In genomic region chr3:188021502-188022040, GRCh38 we compare ENCODE assay signal across 1 cellular context.
TF ChIP-seq lines count a peak whose summit lies in the region.

No MANE protein-coding gene starts in this region.

TF ChIP-seq in HepG2, 621 proteins besides CTCF, POLR2A, EP300 and RAD21 (continued from another document and continues in another):
- TF ChIP-seq HOXA5 (CRISPR knock-in tag; IDR thresholded peaks at IDR 0.05) (peak; percentile 58; the same call in 1 of the 2 replicates), ZNF724P (CRISPR knock-in tag; IDR thresholded peaks at IDR 0.05; ENCODE audit: borderline replicate concordance) (no peak), ZNF441 (CRISPR knock-in tag; IDR thresholded peaks at IDR 0.05; ENCODE audit: borderline replicate concordance) (no peak), NR1H2 (CRISPR knock-in tag; IDR thresholded peaks at IDR 0.05; ENCODE audit: borderline replicate concordance, low read depth) (no peak), RELA (CRISPR knock-in tag; IDR thresholded peaks at IDR 0.05) (no peak), ZMYM2 (CRISPR knock-in tag; IDR thresholded peaks at IDR 0.05) (no peak), BCL6 (CRISPR knock-in tag; IDR thresholded peaks at IDR 0.05) (peak; percentile 78), SMYD3 (CRISPR knock-in tag; IDR thresholded peaks at IDR 0.05) (no peak), ZNF576 (CRISPR knock-in tag; IDR thresholded peaks at IDR 0.05) (no peak), POGK (CRISPR knock-in tag; conservative IDR thresholded peaks at IDR 0.05) (0 out of 2 replicates have a peak, but pooled peaks have one; percentile 41), ZSCAN31 (CRISPR knock-in tag; IDR thresholded peaks at IDR 0.05; ENCODE audit: low read depth) (no peak), ARID3A (IDR thresholded peaks at IDR 0.05; ENCODE audit: low read depth, low read length) (no peak), GZF1 (CRISPR knock-in tag; IDR thresholded peaks at IDR 0.05) (no peak), THAP9 (CRISPR knock-in tag; IDR thresholded peaks at IDR 0.05; ENCODE audit: borderline replicate concordance) (no peak), FOXK2 (IDR thresholded peaks at IDR 0.05) (peak; percentile 64; the same call in 1 of the 2 replicates), ZNF3 (CRISPR knock-in tag; IDR thresholded peaks at IDR 0.05) (no peak), GLI4 (CRISPR knock-in tag; IDR thresholded peaks at IDR 0.05; ENCODE audit: borderline replicate concordance) (no peak), KMT2A (CRISPR knock-in tag; IDR thresholded peaks at IDR 0.05) (peak; percentile 49; the same call in 1 of the 2 replicates), SIX4 (CRISPR knock-in tag; IDR thresholded peaks at IDR 0.05) (no peak), E2F1 (CRISPR knock-in tag; IDR thresholded peaks at IDR 0.05) (0 out of 2 replicates have a peak, but pooled peaks have one; percentile 38), KMT2B (CRISPR knock-in tag; IDR thresholded peaks at IDR 0.05) (peak; percentile 64; the same call in 1 of the 2 replicates), JUNB (CRISPR knock-in tag; IDR thresholded peaks at IDR 0.05; ENCODE audit: borderline replicate concordance) (no peak), ZBTB2 (CRISPR knock-in tag; IDR thresholded peaks at IDR 0.05; ENCODE audit: low read depth) (no peak), ZKSCAN1 (IDR thresholded peaks at IDR 0.05; ENCODE audit: low read length) (no peak), REL (CRISPR knock-in tag; conservative IDR thresholded peaks at IDR 0.05) (no peak), KAT8 (CRISPR knock-in tag; IDR thresholded peaks at IDR 0.05) (no peak), FOXO1 (CRISPR knock-in tag; IDR thresholded peaks at IDR 0.05) (peak; percentile 65), SMAD3 (CRISPR knock-in tag; IDR thresholded peaks at IDR 0.05) (peak; percentile 53; the same call in 1 of the 2 replicates), HMGA1 (CRISPR knock-in tag; conservative IDR thresholded peaks at IDR 0.05) (no peak), TGIF2 (CRISPR knock-in tag; IDR thresholded peaks at IDR 0.05) (no peak), MYNN (CRISPR knock-in tag; IDR thresholded peaks at IDR 0.05; ENCODE audit: low read depth) (no peak), THRA (CRISPR knock-in tag; IDR thresholded peaks at IDR 0.05; ENCODE audit: borderline replicate concordance) (no peak), SRY (CRISPR knock-in tag; IDR thresholded peaks at IDR 0.05) (no peak), NR2F6 (IDR thresholded peaks at IDR 0.05) (peak; percentile 31; the same call in 1 of the 2 replicates), NR2F6 (CRISPR knock-in tag; IDR thresholded peaks at IDR 0.05) (peak; percentile 40; the same call in 1 of the 2 replicates), ZC3H13 (CRISPR knock-in tag; IDR thresholded peaks at IDR 0.05) (no peak), HMGXB4 (CRISPR knock-in tag; IDR thresholded peaks at IDR 0.05; ENCODE audit: borderline replicate concordance in 1 of 2, low read depth in 1 of 2) (no peak), BATF2 (CRISPR knock-in tag; IDR thresholded peaks at IDR 0.05) (no peak), RXRA (CRISPR knock-in tag; IDR thresholded peaks at IDR 0.05) (peak; percentile 47; the same call in 1 of the 2 replicates)
- TF ChIP-seq, protein P1, sequence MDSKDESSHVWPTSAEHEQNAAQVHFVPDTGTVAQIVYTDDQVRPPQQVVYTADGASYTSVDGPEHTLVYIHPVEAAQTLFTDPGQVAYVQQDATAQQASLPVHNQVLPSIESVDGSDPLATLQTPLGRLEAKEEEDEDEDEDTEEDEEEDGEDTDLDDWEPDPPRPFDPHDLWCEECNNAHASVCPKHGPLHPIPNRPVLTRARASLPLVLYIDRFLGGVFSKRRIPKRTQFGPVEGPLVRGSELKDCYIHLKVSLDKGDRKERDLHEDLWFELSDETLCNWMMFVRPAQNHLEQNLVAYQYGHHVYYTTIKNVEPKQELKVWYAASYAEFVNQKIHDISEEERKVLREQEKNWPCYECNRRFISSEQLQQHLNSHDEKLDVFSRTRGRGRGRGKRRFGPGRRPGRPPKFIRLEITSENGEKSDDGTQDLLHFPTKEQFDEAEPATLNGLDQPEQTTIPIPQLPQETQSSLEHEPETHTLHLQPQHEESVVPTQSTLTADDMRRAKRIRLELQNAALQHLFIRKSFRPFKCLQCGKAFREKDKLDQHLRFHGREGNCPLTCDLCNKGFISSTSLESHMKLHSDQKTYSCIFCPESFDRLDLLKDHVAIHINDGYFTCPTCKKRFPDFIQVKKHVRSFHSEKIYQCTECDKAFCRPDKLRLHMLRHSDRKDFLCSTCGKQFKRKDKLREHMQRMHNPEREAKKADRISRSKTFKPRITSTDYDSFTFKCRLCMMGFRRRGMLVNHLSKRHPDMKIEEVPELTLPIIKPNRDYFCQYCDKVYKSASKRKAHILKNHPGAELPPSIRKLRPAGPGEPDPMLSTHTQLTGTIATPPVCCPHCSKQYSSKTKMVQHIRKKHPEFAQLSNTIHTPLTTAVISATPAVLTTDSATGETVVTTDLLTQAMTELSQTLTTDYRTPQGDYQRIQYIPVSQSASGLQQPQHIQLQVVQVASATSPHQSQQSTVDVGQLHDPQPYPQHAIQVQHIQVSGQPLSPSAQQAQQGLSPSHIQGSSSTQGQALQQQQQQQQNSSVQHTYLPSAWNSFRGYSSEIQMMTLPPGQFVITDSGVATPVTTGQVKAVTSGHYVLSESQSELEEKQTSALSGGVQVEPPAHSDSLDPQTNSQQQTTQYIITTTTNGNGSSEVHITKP (CRISPR knock-in tag; IDR thresholded peaks at IDR 0.05; ENCODE audit: low read depth) = no peak
- TF ChIP-seq, protein P2, sequence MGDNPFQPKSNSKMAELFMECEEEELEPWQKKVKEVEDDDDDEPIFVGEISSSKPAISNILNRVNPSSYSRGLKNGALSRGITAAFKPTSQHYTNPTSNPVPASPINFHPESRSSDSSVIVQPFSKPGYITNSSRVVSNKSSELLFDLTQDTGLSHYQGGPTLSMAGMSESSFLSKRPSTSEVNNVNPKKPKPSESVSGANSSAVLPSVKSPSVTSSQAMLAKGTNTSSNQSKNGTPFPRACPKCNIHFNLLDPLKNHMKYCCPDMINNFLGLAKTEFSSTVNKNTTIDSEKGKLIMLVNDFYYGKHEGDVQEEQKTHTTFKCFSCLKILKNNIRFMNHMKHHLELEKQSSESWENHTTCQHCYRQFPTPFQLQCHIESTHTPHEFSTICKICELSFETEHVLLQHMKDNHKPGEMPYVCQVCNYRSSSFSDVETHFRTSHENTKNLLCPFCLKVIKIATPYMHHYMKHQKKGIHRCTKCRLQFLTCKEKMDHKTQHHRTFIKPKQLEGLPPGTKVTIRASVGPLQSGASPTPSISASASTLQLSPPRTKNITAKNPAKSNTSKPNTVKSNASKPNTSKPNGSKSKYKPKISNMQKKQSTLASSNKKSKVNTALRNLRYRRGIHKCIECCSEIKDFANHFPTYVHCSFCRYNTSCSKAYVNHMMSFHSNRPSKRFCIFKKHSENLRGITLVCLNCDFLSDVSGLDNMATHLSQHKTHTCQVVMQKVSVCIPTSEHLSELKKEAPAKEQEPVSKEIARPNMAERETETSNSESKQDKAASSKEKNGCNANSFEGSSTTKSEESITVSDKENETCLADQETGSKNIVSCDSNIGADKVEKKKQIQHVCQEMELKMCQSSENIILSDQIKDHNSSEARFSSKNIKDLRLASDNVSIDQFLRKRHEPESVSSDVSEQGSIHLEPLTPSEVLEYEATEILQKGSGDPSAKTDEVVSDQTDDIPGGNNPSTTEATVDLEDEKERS (CRISPR knock-in tag; IDR thresholded peaks at IDR 0.05) = peak; percentile 75; the same call in 1 of the 2 replicates
